Comparison of ENCODE assay signal across 8 cellular contexts in genomic region chr18:55096261-55097026, GRCh38.
A peak's percentile ranks its signal among the peaks of the same experiment; 100 is the strongest.
DNase-seq lines count a peak whose midpoint lies in the region; ATAC-seq and TF ChIP-seq lines count a peak whose summit lies in the region.

No MANE protein-coding gene starts in this region.

- H3K4me1 ChIP-seq in upper lobe of right lung, result no peaks in the 10 kb centered on the region

- H3K9me3 ChIP-seq in upper lobe of right lung, result no peaks in the 10 kb centered on the region

- H3K36me3 ChIP-seq in upper lobe of right lung, result no peaks in the 10 kb centered on the region

- TF ChIP-seq CTCF in AG09319 (IDR thresholded peaks at IDR 0.05; ENCODE audit: low read depth, low read length) (peak; percentile 68), LNCaP clone FGC (IDR thresholded peaks at IDR 0.05; ENCODE audit: control insufficient read depth, extremely low read depth, insufficient read depth) (peak; percentile 55), upper lobe of right lung (IDR thresholded peaks at IDR 0.05) (peak; percentile 31)

- peak; percentile 64 for ATAC-seq in GM18873 (IDR thresholded peaks at IDR 0.05; ENCODE audit: low FRiP score, unreplicated experiment)
- peak; percentile 66 for ATAC-seq in upper lobe of right lung

- DNase-seq in AG09319 (ENCODE audit: extremely low read depth, low read depth) (peak; percentile 46), LNCaP clone FGC (ENCODE audit: low read depth) (no peak), amniotic epithelial cell (ENCODE audit: low read depth) (peak; percentile 78), iPS-NIHi11 (ENCODE audit: low spot score) (peak; percentile 47), upper lobe of right lung (no peak), cortex of kidney (lab: John Stamatoyannopoulos, UW) (no peak)
- DNase-seq in stimulated activated CD4-positive, alpha-beta T cell treated with anti-CD3 and anti-CD28 coated beads, Interleukin-1b, Interleukin-23, amount 100 ng/mL, for 48 hours, result no peak

- intact Hi-C loops in upper lobe of right lung (cut with DNase I), result no loop called here

- H3K4me3 ChIP-seq in LNCaP clone FGC (ENCODE audit: low read depth, low read length) (no peak overlapping the region), upper lobe of right lung (no peak overlapping the region)

- no peaks in the 10 kb centered on the region for H3K27me3 ChIP-seq in upper lobe of right lung

- no peak overlapping the region for H3K27ac ChIP-seq in upper lobe of right lung

Comparison
In these comparisons a context has a peak if more than half of its experiments do, and no peak if none do; other contexts are left out.
1. DNase-seq: peak in AG09319 (single experiment), amniotic epithelial cell (single experiment) and iPS-NIHi11 (single experiment); none in LNCaP clone FGC (single experiment), upper lobe of right lung (single experiment), stimulated activated CD4-positive, alpha-beta T cell treated with anti-CD3 and anti-CD28 coated beads, Interleukin-1b, Interleukin-23, amount 100 ng/mL, for 48 hours (single experiment) and cortex of kidney (single experiment).
2. Peak in every context shown above with its lines, with median percentiles within 50 percentile points of each other: CTCF ChIP-seq.